ENCODE assay signal across 1 cellular context in genomic region chr1:228377664-228378452, GRCh38.
A peak's percentile ranks its signal among the peaks of the same experiment; 100 is the strongest.
TF ChIP-seq lines count a peak whose summit lies in the region.

No MANE protein-coding gene starts in this region.

TF ChIP-seq in SK-N-SH, 30 proteins besides CTCF, POLR2A, EP300 and RAD21 (continued from another document):
- TF ChIP-seq MAX (IDR thresholded peaks at IDR 0.05; ENCODE audit: low read depth) (no peak), NRF1 (IDR thresholded peaks at IDR 0.05; ENCODE audit: low read depth, low read length) (0 out of 2 replicates have a peak, but pooled peaks have one; percentile 16)
